10 cellular contexts compared by ENCODE assay signal in the genomic region with DNA sequence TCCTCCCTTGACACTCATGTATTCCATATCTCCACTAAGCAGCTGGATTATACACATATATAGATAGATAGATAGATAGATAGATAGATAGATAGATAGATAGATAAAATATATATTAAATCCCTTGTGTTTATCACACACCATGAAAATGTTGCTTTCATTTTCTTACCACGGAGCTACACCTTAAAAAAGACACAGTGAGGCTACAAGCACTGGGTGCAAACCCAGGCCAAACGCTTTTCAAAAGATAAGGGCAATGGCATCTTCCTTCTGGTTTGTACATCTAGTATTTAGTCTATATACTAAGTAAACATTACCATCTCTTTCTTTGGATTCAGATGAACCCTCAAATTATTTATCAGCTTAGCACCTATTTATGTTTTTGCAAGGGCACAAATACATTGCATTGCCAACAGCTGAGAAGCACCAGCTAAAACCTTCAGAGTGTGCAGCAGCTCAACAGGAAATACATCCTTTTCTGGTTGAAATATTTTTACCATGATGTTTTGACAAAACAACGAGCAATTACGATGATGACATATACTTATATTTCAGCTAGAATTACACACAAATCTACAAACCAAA.
DNase-seq lines count a peak whose midpoint lies in the region; ATAC-seq lines count a peak whose summit lies in the region.
"Had no signal": no experiment of that assay in that cellular context is flagged by ENCODE, and none has a peak within 500 bp of the region (broad histone marks: within the 10 kb centered on the region; RNA-seq: fewer than 3 reads in every experiment).

No MANE protein-coding gene starts in this region.

- ATAC-seq in GM18499 (IDR thresholded peaks at IDR 0.05; ENCODE audit: insufficient read depth, unreplicated experiment) (peak; percentile 23), GM21515 (IDR thresholded peaks at IDR 0.05; ENCODE audit: unreplicated experiment) (peak; percentile 56), HG03460 (IDR thresholded peaks at IDR 0.05; ENCODE audit: unreplicated experiment) (peak; percentile 50), aorta (ENCODE audit: low FRiP score) (no peak)

- no peaks in the 10 kb centered on the region for H3K27me3 ChIP-seq in aorta (ENCODE audit: control insufficient read depth in 1 of 2, insufficient read depth in 2 of 2, low read length in 1 of 2)
- H3K27me3 ChIP-seq: gastrocnemius medialis had no signal

- WGBS in aorta, 2 donors = 47 to 55% methylated on average over 4 of the region's 4 CpGs

- peaks cover 0 to 6% of the 10 kb centered on the region in 2 donors for H3K36me3 ChIP-seq in aorta (ENCODE audit: control insufficient read depth in 1 of 2, insufficient read depth in 2 of 2, low read length in 1 of 2)

- no peak overlapping the region for H3K27ac ChIP-seq in aorta (ENCODE audit: low read depth in 1 of 2, low read length in 2 of 2)

- DNase-seq in fibroblast of peridontal ligament (ENCODE audit: extremely low read depth) (peak; percentile 38), medulla oblongata (ENCODE audit: extremely low spot score) (no peak), aorta (no peak), nucleus accumbens (lab: John Stamatoyannopoulos, UW) (no peak)
- DNase-seq in stimulated activated CD4-positive, alpha-beta T cell treated with anti-CD3 and anti-CD28 coated beads, Interleukin-4, amount 100 ng/mL, for 4 hours = no peak
- DNase-seq: gastrocnemius medialis, NCI-H2081 treated with DMSO at 0.1 percent for 48 hours had no signal

- intact Hi-C loops in aorta (cut with DNase I) = no loop called here

- no peaks in the 10 kb centered on the region for H3K4me1 ChIP-seq in aorta (ENCODE audit: control insufficient read depth in 1 of 2, insufficient read depth in 2 of 2, low read length in 2 of 2)

- H3K4me3 ChIP-seq in aorta (ENCODE audit: low read length in 2 of 2) = no peak overlapping the region
- H3K4me3 ChIP-seq: gastrocnemius medialis had no signal

- no peaks in the 10 kb centered on the region for H3K9me3 ChIP-seq in aorta (ENCODE audit: control insufficient read depth, low read length)
- H3K9me3 ChIP-seq: gastrocnemius medialis had no signal
